9 cellular contexts compared by ENCODE assay signal in the genomic region with DNA sequence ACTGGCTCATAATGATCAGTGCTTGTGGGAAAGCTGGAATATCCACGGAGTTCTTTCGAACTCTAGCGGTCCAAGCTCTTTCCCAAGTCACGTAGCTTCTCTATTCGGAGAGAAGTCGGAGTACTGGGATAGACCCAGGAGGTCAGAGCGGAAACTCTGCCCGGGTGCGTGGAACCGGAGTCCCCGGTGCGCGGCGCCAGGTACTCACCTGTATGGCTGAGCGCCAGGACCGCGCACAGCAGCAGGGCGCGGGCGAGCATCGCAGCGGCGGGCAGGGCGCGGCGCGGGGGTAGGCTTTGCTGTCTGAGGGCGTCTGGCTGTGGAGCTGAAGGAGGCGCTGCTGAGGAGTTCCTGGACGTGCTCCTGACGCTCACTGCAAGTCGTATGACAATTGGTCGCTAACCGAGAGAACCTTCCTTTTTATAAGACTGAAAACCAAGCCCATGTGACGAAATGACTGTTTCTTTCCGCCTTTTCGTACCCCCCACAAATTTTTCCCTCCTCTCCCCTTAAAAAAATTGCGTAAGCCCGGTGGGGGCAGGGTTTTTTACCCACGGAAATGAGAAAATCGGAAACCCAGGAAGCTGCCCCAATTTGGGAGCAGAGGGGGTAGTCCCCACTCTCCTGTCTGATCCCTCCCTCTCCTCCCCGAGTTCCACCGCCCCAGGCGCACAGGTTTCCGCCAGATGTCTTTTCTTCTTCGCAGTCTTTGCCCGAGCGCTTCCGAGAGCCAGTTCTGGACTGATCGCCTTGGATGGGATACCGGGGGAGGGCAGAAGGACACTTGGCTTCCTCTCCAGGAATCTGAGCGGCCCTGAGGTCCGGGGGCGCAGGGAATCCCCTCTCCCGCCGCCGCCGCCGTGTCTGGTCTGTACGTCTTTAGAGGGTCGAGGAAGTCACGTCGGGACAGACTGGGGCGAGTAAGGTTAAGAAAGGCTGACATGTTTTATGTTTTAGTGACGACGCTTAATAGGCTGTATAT. TPM values are rescaled to one million over a fixed set of nuclear protein-coding genes. Genes with fewer than 3 reads are reported as not detected.
DNase-seq lines count a peak whose midpoint lies in the region; ATAC-seq, FAIRE-seq and TF ChIP-seq lines count a peak whose summit lies in the region.
"Had no signal": no experiment of that assay in that cellular context is flagged by ENCODE, and none has a peak within 500 bp of the region (broad histone marks: within the 10 kb centered on the region; RNA-seq: fewer than 3 reads in every experiment).

A gene (minus strand): TSS at position 393 of the 982 bp plus-strand sequence. CDS start 133 bp downstream, at position 260.

- no peak within 1 kb of the TSS for H3K14ac ChIP-seq in H1 (ENCODE audit: insufficient read length)

- H3K79me1 ChIP-seq in H1 (ENCODE audit: low read depth, low read length) = no peaks in the 10 kb centered on the region

- no peaks in the 10 kb centered on the region for H4K20me1 ChIP-seq in H1 (replicated peaks in 1 of 2; ENCODE audit: control insufficient read depth in 1 of 2, insufficient read depth in 2 of 2, low read length in 2 of 2)
- H4K20me1 ChIP-seq: BLaER1 had no signal

- 2% methylated on average over 63 of the region's 66 CpGs; no CpG with 5 or more reads in 1 of the 2 experiments for WGBS in H1 (ENCODE audit: extremely low coverage in 1 of 2, insufficient coverage in 1 of 2, insufficient read length in 1 of 2, insufficient replicate concordance in 2 of 2, low coverage in 1 of 2, low lambda C conversion rate in 2 of 2, missing lambda C conversion rate in 1 of 2), 2 experiments

- peaks cover 2% of the 10 kb centered on the region for H3K23me2 ChIP-seq in H1 (ENCODE audit: low read depth, low read length)

- no peak within 1 kb of the TSS for H2BK12ac ChIP-seq in H1 (ENCODE audit: low read depth, low read length)

- peak; percentile 69 for FAIRE-seq in H1 (lab: Jason Lieb, UNC)

- H3K56ac ChIP-seq in H1 (replicated peaks; ENCODE audit: insufficient read length, low read depth, low read length) = no peak within 1 kb of the TSS

- DNase-seq in NCI-H1436 (lab: John Stamatoyannopoulos, UW) (peak; percentile 0), NCI-H1436 treated with DMSO at 0.1 percent for 48 hours (lab: John Stamatoyannopoulos, UW) (no peak), NCI-H2081 treated with DMSO at 0.1 percent for 48 hours (lab: John Stamatoyannopoulos, UW) (peak; percentile 60), H1 (ENCODE audit: low read depth in 1 of 2, low spot score in 2 of 2) (peak; percentile 71 to 83), lower lobe of right lung (peak; percentile 91)
- DNase-seq in activated CD4-positive, CD25-positive, alpha-beta regulatory T cell treated with anti-CD3 and anti-CD28 coated beads, Interleukin-2, amount 50 U/mL, for 72 hours = peak; percentile 30
- DNase-seq in stimulated activated CD4-positive, alpha-beta T cell treated with anti-CD3 and anti-CD28 coated beads, Interleukin-4, amount 100 ng/mL, for 4 hours = peak; percentile 20 to 22

- H2BK15ac ChIP-seq in H1 (ENCODE audit: low read length) = no peak within 1 kb of the TSS

- no peak within 1 kb of the TSS; the same call in 1 of the 2 replicates for H3K18ac ChIP-seq in H1 (ENCODE audit: extremely low read depth, low read length)

- H3K79me2 ChIP-seq in H1 (ENCODE audit: control insufficient read depth in 1 of 2, insufficient read depth in 2 of 2, low read length in 2 of 2) = no peaks in the 10 kb centered on the region

- ATAC-seq in HG02798 (IDR thresholded peaks at IDR 0.05; ENCODE audit: poor library complexity, unreplicated experiment) (peak; percentile 97), lower lobe of right lung (peak; percentile 98 to 99)

- no peak for TF ChIP-seq EP300 in H1 (IDR thresholded peaks at IDR 0.05; ENCODE audit: borderline replicate concordance in 1 of 2, low read depth in 2 of 2, low read length in 2 of 2)

- no peak within 1 kb of the TSS for H3K4ac ChIP-seq in H1 (replicated peaks; ENCODE audit: insufficient read length, low read depth, low read length)

- TF ChIP-seq CTCF in H1 (IDR thresholded peaks at IDR 0.05; ENCODE audit: control extremely low read depth in 1 of 3, insufficient read depth in 1 of 3, low read depth in 1 of 3, low read length in 3 of 3) (peak; percentile 53 to 71 (median 71)), lower lobe of right lung (IDR thresholded peaks at IDR 0.05) (peak; percentile 56)

- H3K4me2 ChIP-seq in H1 (ENCODE audit: insufficient read depth in 1 of 2, low read depth in 2 of 2, low read length in 2 of 2) = peak within 1 kb of the TSS; percentile 75 to 95
- H3K4me2 ChIP-seq: BLaER1 had no signal

- no peak within 1 kb of the TSS for H2BK20ac ChIP-seq in H1 (ENCODE audit: low read length)

- H3K4me3 ChIP-seq in H1 (ENCODE audit: extremely low read depth in 1 of 4, insufficient read depth in 2 of 4, low read depth in 3 of 4, low read length in 4 of 4) (peak within 1 kb of the TSS; percentile 66 to 82 (median 76)), lower lobe of right lung (peak within 1 kb of the TSS; percentile 68)
- H3K4me3 ChIP-seq: BLaER1 had no signal

- H4K91ac ChIP-seq in H1 (replicated peaks; ENCODE audit: insufficient read length, low read length) = no peak within 1 kb of the TSS

- peaks cover 0 to 2% (median 0%) of the 10 kb centered on the region in 4 experiments; a peak in 2 of 7 replicates for H3K4me1 ChIP-seq in H1 (replicated peaks in 1 of 4; ENCODE audit: control insufficient read depth in 3 of 4, insufficient read depth in 4 of 4, low read length in 3 of 4)
- H3K4me1 ChIP-seq in lower lobe of right lung = peaks cover 8% of the 10 kb centered on the region
- H3K4me1 ChIP-seq: BLaER1 had no signal

- no peak within 1 kb of the TSS for H4K5ac ChIP-seq in H1 (ENCODE audit: insufficient read length, low read depth, low read length)

- H3K27ac ChIP-seq in H1 (ENCODE audit: low read depth, low read length) (no peak within 1 kb of the TSS), lower lobe of right lung (peak within 1 kb of the TSS; percentile 92)
- H3K27ac ChIP-seq: BLaER1 had no signal

- H2BK5ac ChIP-seq in H1 (ENCODE audit: low read depth, low read length) = no peak within 1 kb of the TSS

- CTCF ChIA-PET in H1 (lab: Charles Lee; ENCODE audit: partially characterized antibody) = interaction anchor here (0.6 to 6.6 kb wide), 28 partner anchors 9 to 307 kb away, joined by 3 to 37 read pairs (median 4); no protein-coding TSS in a partner anchor

- H4K8ac ChIP-seq in H1 (ENCODE audit: extremely low read depth, insufficient read depth, low read length) = peak within 1 kb of the TSS; percentile 97; the same call in 1 of the 2 replicates

- peak in 1 of 2 experiments; percentile 47; a peak in 2 of 3 replicates for TF ChIP-seq POLR2A in H1 (IDR thresholded peaks at IDR 0.05; ENCODE audit: control extremely low read depth in 1 of 2, low read depth in 2 of 2, low read length in 2 of 2)

- POLR2A ChIA-PET in H1 (lab: Charles Lee; ENCODE audit: partially characterized antibody) = interaction anchor here (1.2 kb wide), 1 partner anchor 19 kb away, joined by 4 read pairs; no protein-coding TSS in a partner anchor

- H3K9me3 ChIP-seq in H1 (ENCODE audit: insufficient read depth in 2 of 2, low read depth in 1 of 2, low read length in 1 of 2) (no peaks in the 10 kb centered on the region), lower lobe of right lung (no peaks in the 10 kb centered on the region)

- H3K27me3 ChIP-seq in H1 (replicated peaks in 1 of 4; ENCODE audit: control insufficient read depth in 3 of 4, extremely low read depth in 1 of 4, insufficient read depth in 3 of 4, low read length in 3 of 4) (peaks cover 0 to 3% (median under 1%) of the 10 kb centered on the region in 4 experiments; a peak in 1 of 7 replicates), lower lobe of right lung (ENCODE audit: low read depth) (no peaks in the 10 kb centered on the region)
- H3K27me3 ChIP-seq: BLaER1 had no signal

- no peak within 1 kb of the TSS for H2AK5ac ChIP-seq in H1 (ENCODE audit: low read depth, low read length)

- TF ChIP-seq RAD21 in H1 (IDR thresholded peaks at IDR 0.05 in 1 of 2, conservative IDR thresholded peaks at IDR 0.05 in 1 of 2; ENCODE audit: low read depth in 2 of 2, low read length in 2 of 2) = peak; percentile 55 to 56

- H3K36me3 ChIP-seq in H1 (ENCODE audit: control insufficient read depth in 2 of 4, insufficient read depth in 4 of 4, low read length in 3 of 4) = no peaks in the 10 kb centered on the region
- peaks cover 26% of the 10 kb centered on the region for H3K36me3 ChIP-seq in lower lobe of right lung
- H3K36me3 ChIP-seq: BLaER1 had no signal

- intact Hi-C loops in lower lobe of right lung (cut with DNase I) = no loop called here

- H3K23ac ChIP-seq in H1 (ENCODE audit: insufficient read length) = no peak within 1 kb of the TSS

- peak within 1 kb of the TSS; percentile 94 for H2AFZ ChIP-seq in H1 (ENCODE audit: low read length)

- peak within 1 kb of the TSS in 3 of 4 experiments; percentile 31 to 61 (median 49); a peak in 6 of 7 replicates for H3K9ac ChIP-seq in H1 (replicated peaks in 1 of 4; ENCODE audit: extremely low read depth in 1 of 4, low read depth in 3 of 4, low read length in 3 of 4)
- H3K9ac ChIP-seq: BLaER1 had no signal

- no peak within 1 kb of the TSS for H2BK120ac ChIP-seq in H1 (replicated peaks; ENCODE audit: low read depth, low read length)

TF ChIP-seq in H1, 55 proteins besides CTCF, POLR2A, EP300 and RAD21 (continues in another document):
- TF ChIP-seq CEBPB (IDR thresholded peaks at IDR 0.05; ENCODE audit: low read depth, low read length) (peak; percentile 68; the same call in 1 of the 2 replicates), TBP (IDR thresholded peaks at IDR 0.05; ENCODE audit: low read depth, low read length) (peak; percentile 70), YY1 (IDR thresholded peaks at IDR 0.05; ENCODE audit: low read depth, low read length) (0 out of 2 replicates have a peak, but pooled peaks have one; percentile 17), ASH2L (IDR thresholded peaks at IDR 0.05; ENCODE audit: low read length) (peak; percentile 79)

RNA-seq across cellular contexts. Expression of the gene that starts here (rescaled TPM):
- 0.23 and 0.35 TPM in 2 replicates for total RNA-seq in H1 (2021; fragmentation: NEBNext Ultra II Directional; extraction: Animal tissue kit (Norgen Biotek cat#: 25700))
- 0.28 and 0.29 TPM in 2 replicates for polyA plus RNA-seq in H1 (2011; rRNA removed)
- 0.22 TPM for polyA plus RNA-seq in H1 (2011; cell fraction: cytosol; rRNA removed)
- 0.40 TPM for polyA plus RNA-seq in H1 (2011; cell fraction: nucleus; rRNA removed)
- 0.10 to 0.27 TPM (median 0.14 TPM) in 4 replicates for polyA plus RNA-seq in H1 (2012, experiment 1 of 2)
- not detected for polyA plus RNA-seq in H1 (2012, experiment 2 of 2)
- polyA plus RNA-seq in H1 (2013, experiment 1 of 2) = 0.39 TPM
- polyA plus RNA-seq in H1 (2013, experiment 2 of 2) = 0.35 TPM
- polyA minus RNA-seq in H1 (2011; rRNA and poly(A)+ RNA removed) = 0.16 and 0.63 TPM in 2 replicates
- not detected for polyA minus RNA-seq in H1 (2011; cell fraction: cytosol; rRNA and poly(A)+ RNA removed)
- polyA minus RNA-seq in H1 (2011; cell fraction: nucleus; rRNA and poly(A)+ RNA removed) = 0.40 TPM
- total RNA-seq in lower lobe of right lung = 15.5 TPM

Comparison
In these comparisons a context has a peak if more than half of its experiments do, and no peak if none do; other contexts are left out.
1. RNA of the gene that starts here (total RNA-seq): 15.5 TPM in lower lobe of right lung (single experiment); 0.23 to 0.35 TPM in H1; every median in the first group is over 10 times any median in the second.
2. Peak in DNase-seq, H3K4me3 ChIP-seq, H3K9ac ChIP-seq and H3K4me2 ChIP-seq in H1; RNA of the gene not detected or under 1 TPM.